ENCODE assay signal across 1 cellular context in genomic region chr10:117139581-117140524, GRCh38.
TF ChIP-seq lines count a peak whose summit lies in the region.

No MANE protein-coding gene starts in this region.

TF ChIP-seq in H1, 55 proteins besides CTCF, POLR2A, EP300 and RAD21:
- TF ChIP-seq RNF2 (IDR thresholded peaks at IDR 0.05; ENCODE audit: borderline replicate concordance, low read depth, low read length, missing control alignments, poor library complexity, severe bottlenecking) (peak; percentile 65), EZH2 (IDR thresholded peaks at IDR 0.05; ENCODE audit: low read depth, low read length, severe bottlenecking) (peak; percentile 95), E2F6 (IDR thresholded peaks at IDR 0.05) (0 out of 2 replicates have a peak, but pooled peaks have one; percentile 14), HDAC2 (IDR thresholded peaks at IDR 0.05; ENCODE audit: borderline replicate concordance in 1 of 2, low read depth in 2 of 2, low read length in 2 of 2) (no peak), RBBP5 (IDR thresholded peaks at IDR 0.05; ENCODE audit: borderline replicate concordance, low read depth, low read length) (no peak; the same call in 1 of the 2 replicates), RXRA (IDR thresholded peaks at IDR 0.05; ENCODE audit: insufficient read depth, low read depth, low read length) (no peak), SP4 (IDR thresholded peaks at IDR 0.05; ENCODE audit: low read length) (no peak), TAF7 (optimal IDR thresholded peaks at IDR 0.05; ENCODE audit: borderline replicate concordance, low read depth, low read length) (no peak), ATF2 (IDR thresholded peaks at IDR 0.05; ENCODE audit: low read length) (no peak), RFX5 (IDR thresholded peaks at IDR 0.05; ENCODE audit: borderline replicate concordance, low read depth, low read length) (no peak)
- TF ChIP-seq, protein P1, sequence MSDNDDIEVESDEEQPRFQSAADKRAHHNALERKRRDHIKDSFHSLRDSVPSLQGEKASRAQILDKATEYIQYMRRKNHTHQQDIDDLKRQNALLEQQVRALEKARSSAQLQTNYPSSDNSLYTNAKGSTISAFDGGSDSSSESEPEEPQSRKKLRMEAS (IDR thresholded peaks at IDR 0.05) = 0 out of 2 replicates have a peak, but pooled peaks have one; percentile 34
